19 cellular contexts compared by ENCODE assay signal in the genomic region with DNA sequence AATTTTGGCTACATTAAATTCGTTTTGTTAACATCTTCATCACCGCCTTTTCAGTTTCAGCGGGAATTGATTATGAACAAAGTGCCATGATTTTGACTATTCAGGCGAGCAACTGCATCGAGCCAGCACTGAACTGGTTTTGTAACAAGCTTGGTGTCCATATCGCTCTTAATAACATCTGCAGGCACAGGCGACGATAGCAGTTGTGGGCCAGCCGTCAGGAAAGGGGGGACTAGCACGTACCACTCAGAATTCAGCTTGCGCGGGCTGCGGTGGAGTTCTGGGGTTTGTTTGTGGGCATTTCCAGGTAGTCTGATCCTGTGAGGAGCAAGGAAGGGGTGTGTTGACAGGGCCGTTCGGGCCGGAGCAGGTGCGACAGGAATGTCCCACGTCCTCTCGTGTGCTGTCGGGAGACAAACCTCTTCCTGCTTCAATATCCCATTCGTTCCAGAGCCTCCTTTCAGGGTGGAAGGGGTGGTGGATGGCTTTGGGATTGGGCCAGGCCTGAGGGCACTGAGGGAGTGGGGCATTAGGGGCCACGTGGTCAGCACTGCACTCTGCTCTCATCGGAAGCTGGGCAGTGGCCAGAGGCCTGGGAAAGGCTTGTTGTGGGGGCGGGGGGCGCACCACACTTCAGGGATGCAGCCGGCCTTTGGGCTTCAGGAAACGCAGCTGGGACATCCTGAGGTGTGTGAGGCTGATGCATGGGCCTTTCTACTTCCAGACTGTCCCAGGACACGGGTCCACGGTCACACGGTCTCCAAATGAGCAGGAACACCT. TPM values are rescaled to one million over a fixed set of nuclear protein-coding genes. Genes with fewer than 3 reads are reported as not detected.
DNase-seq lines count a peak whose midpoint lies in the region; ATAC-seq and TF ChIP-seq lines count a peak whose summit lies in the region.
"Had no signal": no experiment of that assay in that cellular context is flagged by ENCODE, and none has a peak within 500 bp of the region (broad histone marks: within the 10 kb centered on the region; RNA-seq: fewer than 3 reads in every experiment).

No MANE protein-coding gene starts in this region.

- H3K9ac ChIP-seq in mammary epithelial cell (ENCODE audit: insufficient read depth, low read length): no peak overlapping the region

- no peaks in the 10 kb centered on the region for H3K27me3 ChIP-seq in CD4-positive, alpha-beta memory T cell (ENCODE audit: insufficient read depth, low read length)
- H3K27me3 ChIP-seq in heart right ventricle: no peaks in the 10 kb centered on the region
- H3K27me3 ChIP-seq in mammary epithelial cell (ENCODE audit: insufficient read depth, low read length): no peaks in the 10 kb centered on the region
- H3K27me3 ChIP-seq: ovary, testis had no signal

- H2AFZ ChIP-seq in mammary epithelial cell (ENCODE audit: low read depth, low read length): no peak overlapping the region

- peaks cover 31 to 73% (median 50%) of the 10 kb centered on the region in 4 donors for H3K4me1 Mint-ChIP-seq in CD4-positive, alpha-beta memory T cell
- peaks cover 34% of the 10 kb centered on the region for H3K4me1 Mint-ChIP-seq in nephron

- DNase-seq in CD4-positive, alpha-beta memory T cell: no peak
- DNase-seq in RWPE1 (ENCODE audit: low spot score) (no peak), heart right ventricle (peak in 1 of 2 donors; percentile 23), middle frontal gyrus (ENCODE audit: extremely low spot score, low spot score) (no peak), mammary epithelial cell (no peak), DMS153 treated with DMSO at 0.1 percent for 48 hours (lab: John Stamatoyannopoulos, UW; ENCODE audit: unreplicated experiment) (no peak)
- DNase-seq: activated naive CD8-positive, alpha-beta T cell treated with anti-CD3 and anti-CD28 coated beads, Interleukin-2, amount 10 ng/mL, durations not matched to agents 7 days and 5 days; activated T-cell treated with anti-CD3 and anti-CD28 coated beads for 4 hours; DMS 273 treated with DMSO at 0.1 percent for 48 hours; midbrain; NCI-H1694; NCI-H446; SIG-M5; stimulated activated CD4-positive, alpha-beta T cell treated with anti-CD3 and anti-CD28 coated beads, Interleukin-4, amount 100 ng/mL, for 4 hours; testis had no signal

- CTCF ChIA-PET in CD4-positive, alpha-beta memory T cell (lab: Charles Lee; ENCODE audit: partially characterized antibody): no interaction called here
- CTCF ChIA-PET in RWPE1 (lab: Yijun Ruan, JAX) (no interaction called here), mammary epithelial cell (lab: Charles Lee; ENCODE audit: low non-redundant PET) (no interaction called here)

- peaks cover 98% of the 10 kb centered on the region for H3K79me2 ChIP-seq in mammary epithelial cell (ENCODE audit: insufficient read depth, low read length)

- peaks cover 0 to 3% (median 0%) of the 10 kb centered on the region in 8 donors for H3K9me3 Mint-ChIP-seq in CD4-positive, alpha-beta memory T cell
- no peaks in the 10 kb centered on the region for H3K9me3 Mint-ChIP-seq in nephron
- H3K9me3 Mint-ChIP-seq: activated naive CD8-positive, alpha-beta T cell treated with anti-CD3 and anti-CD28 coated beads, Interleukin-2, amount 10 ng/mL, durations not matched to agents 7 days and 5 days had no signal

- TF ChIP-seq CTCF in RWPE1 (conservative IDR thresholded peaks at IDR 0.05; ENCODE audit: low read depth) (no peak), heart right ventricle (IDR thresholded peaks at IDR 0.05) (no peak), nephron (IDR thresholded peaks at IDR 0.05; ENCODE audit: unreplicated experiment in 3 of 3) (no peak), mammary epithelial cell (conservative IDR thresholded peaks at IDR 0.05 in 1 of 2, IDR thresholded peaks at IDR 0.05 in 1 of 2; ENCODE audit: extremely low read depth in 1 of 2, insufficient read depth in 1 of 2, low read depth in 1 of 2, low read length in 2 of 2) (no peak)

- POLR2A ChIA-PET in CD4-positive, alpha-beta memory T cell (lab: Charles Lee; ENCODE audit: partially characterized antibody): interaction anchor here (1.2 kb wide), 1 partner anchor 11 kb away, joined by 6 read pairs; no protein-coding TSS in a partner anchor
- POLR2A ChIA-PET in RWPE1 (lab: Yijun Ruan, JAX; ENCODE audit: low non-redundant PET): no interaction called here

- H3K27me3 Mint-ChIP-seq in CD4-positive, alpha-beta memory T cell: no peaks in the 10 kb centered on the region
- no peaks in the 10 kb centered on the region for H3K27me3 Mint-ChIP-seq in nephron (ENCODE audit: low read depth)
- H3K27me3 Mint-ChIP-seq: activated naive CD8-positive, alpha-beta T cell treated with anti-CD3 and anti-CD28 coated beads, Interleukin-2, amount 10 ng/mL, durations not matched to agents 7 days and 5 days had no signal

- no peak overlapping the region for H3K4me2 ChIP-seq in mammary epithelial cell (ENCODE audit: insufficient read depth, low read depth, low read length)

- H3K4me1 ChIP-seq in CD4-positive, alpha-beta memory T cell (ENCODE audit: insufficient read depth, low read length): peaks cover 86% of the 10 kb centered on the region
- H3K4me1 ChIP-seq in heart right ventricle: peaks cover 47 to 90% (median 74%) of the 10 kb centered on the region in 9 donors
- H3K4me1 ChIP-seq in mammary epithelial cell (ENCODE audit: insufficient read depth, low read length): peaks cover 11% of the 10 kb centered on the region

- in situ Hi-C loops in mammary epithelial cell (cut with MboI; ENCODE audit: low sequenced_read_pairs in 2 of 2): no loop called here

- peaks cover 12% of the 10 kb centered on the region for H4K20me1 ChIP-seq in mammary epithelial cell (ENCODE audit: insufficient read depth, low read length)

- H3K27ac Mint-ChIP-seq in CD4-positive, alpha-beta memory T cell: peak overlapping the region in 4 of 7 donors; percentile 30 to 85 (median 77)
- H3K27ac Mint-ChIP-seq in nephron: peak overlapping the region; percentile 51 to 85 (median 81)

- no peaks in the 10 kb centered on the region for H3K9me3 ChIP-seq in CD4-positive, alpha-beta memory T cell (ENCODE audit: control insufficient read depth in 1 of 2, low read length in 2 of 2)
- H3K9me3 ChIP-seq in heart right ventricle (no peaks in the 10 kb centered on the region), mammary epithelial cell (replicated peaks; ENCODE audit: insufficient read depth, low read length) (no peaks in the 10 kb centered on the region)
- H3K9me3 ChIP-seq: ovary, testis had no signal

- no peak overlapping the region for H3K4me3 ChIP-seq in CD4-positive, alpha-beta memory T cell (ENCODE audit: low read length in 2 of 2)
- H3K4me3 ChIP-seq in heart right ventricle (peak overlapping the region in 2 of 10 donors; percentile 0 to 13), mammary epithelial cell (replicated peaks in 1 of 3; ENCODE audit: insufficient read depth in 1 of 3, low read depth in 2 of 3, low read length in 3 of 3) (no peak overlapping the region)
- H3K4me3 ChIP-seq: ovary, skin epidermis, testis had no signal

- dilution Hi-C loops in mammary epithelial cell (cut with HindIII; ENCODE audit: low sequenced_read_pairs): loop anchor here (5.0 kb wide), 1 partner anchor 35 kb away; no protein-coding TSS in a partner anchor

- intact Hi-C loops in CD4-positive, alpha-beta memory T cell (cut with micrococcal nuclease): no loop called here
- intact Hi-C loops in heart right ventricle (cut with DNase I): loop anchor here in 1 of 10 donors (5.0 kb wide), 1 partner anchor 35 kb away; no protein-coding TSS in a partner anchor
- intact Hi-C loops in mammary epithelial cell (cut with micrococcal nuclease): no loop called here

- no peaks in the 10 kb centered on the region for H3K36me3 ChIP-seq in CD4-positive, alpha-beta memory T cell (ENCODE audit: insufficient read depth, low read length)
- no peaks in the 10 kb centered on the region for H3K36me3 ChIP-seq in heart right ventricle
- H3K36me3 ChIP-seq in mammary epithelial cell (ENCODE audit: insufficient read depth, low read length): no peaks in the 10 kb centered on the region
- H3K36me3 ChIP-seq: ovary had no signal

- H3K27ac ChIP-seq in CD4-positive, alpha-beta memory T cell (ENCODE audit: low read depth, low read length): no peak overlapping the region
- peak overlapping the region; percentile 49 for H3K27ac ChIP-seq in RWPE1
- H3K27ac ChIP-seq in heart right ventricle: peak overlapping the region in 2 of 10 donors; percentile 6 to 10
- no peak overlapping the region for H3K27ac ChIP-seq in mammary epithelial cell (ENCODE audit: insufficient read depth, low read depth, low read length)
- H3K27ac ChIP-seq: ovary, testis had no signal

- ATAC-seq in heart right ventricle: peak in 7 of 8 donors; percentile 16 to 53 (median 21)
- ATAC-seq in GM21447 (IDR thresholded peaks at IDR 0.05; ENCODE audit: unreplicated experiment): no peak

- WGBS in heart right ventricle, 2 donors: 47 to 50% methylated on average over 30 of the region's 30 CpGs
- 68% methylated on average over 27 of the region's 30 CpGs for WGBS in mammary epithelial cell (ENCODE audit: low coverage, missing lambda C conversion rate)

- no TSS peak for BruUV-seq in mammary epithelial cell (replicated peaks; lab: Mats Ljungman, UMichigan)

- H3K4me3 Mint-ChIP-seq in CD4-positive, alpha-beta memory T cell: peak overlapping the region in 2 of 8 donors; percentile 7 to 20
- no peak overlapping the region for H3K4me3 Mint-ChIP-seq in nephron
- H3K4me3 Mint-ChIP-seq: activated naive CD8-positive, alpha-beta T cell treated with anti-CD3 and anti-CD28 coated beads, Interleukin-2, amount 10 ng/mL, durations not matched to agents 7 days and 5 days had no signal

- H3K36me3 Mint-ChIP-seq in CD4-positive, alpha-beta memory T cell: peaks cover 3 to 7% of the 10 kb centered on the region in 2 donors
- H3K36me3 Mint-ChIP-seq in nephron (ENCODE audit: low read depth): peaks cover 4% of the 10 kb centered on the region

RNA-seq across cellular contexts. Expression of a gene that starts 39.1 kb away (rescaled TPM):
- 100 to 1,000 TPM in 1 of 2 experiments, 10 to 100 TPM in 1; 96.1 to 104 TPM for total RNA-seq in CD4-positive, alpha-beta memory T cell
- under 1 TPM; 0.08 to 0.86 TPM for polyA plus RNA-seq in CD4-positive, alpha-beta memory T cell
- total RNA-seq in heart right ventricle: 10 to 100 TPM; 29.4 to 50.9 (median 38.3) TPM
- polyA plus RNA-seq in heart right ventricle: 10 to 100 TPM; 13.8 to 16.6 TPM
- 10 to 100 TPM; 27.2 to 47.8 TPM for total RNA-seq in mammary epithelial cell
- 10.5 TPM for polyA plus RNA-seq in mammary epithelial cell
- 34.8 TPM for polyA minus RNA-seq in mammary epithelial cell
